Comparison of ENCODE assay signal across 1 cellular context in genomic region chr16:89563639-89564392, GRCh38.
TF ChIP-seq lines count a peak whose summit lies in the region.

No MANE protein-coding gene starts in this region.

TF ChIP-seq in HepG2, 621 proteins besides CTCF, POLR2A, EP300 and RAD21 (continued from another document):
- TF ChIP-seq ZBTB44 (CRISPR knock-in tag; IDR thresholded peaks at IDR 0.05) (no peak), ZFP90 (CRISPR knock-in tag; IDR thresholded peaks at IDR 0.05; ENCODE audit: borderline replicate concordance) (no peak), GATAD2A (CRISPR knock-in tag; IDR thresholded peaks at IDR 0.05) (no peak), THAP11 (CRISPR knock-in tag; IDR thresholded peaks at IDR 0.05) (peak; percentile 7; the same call in 1 of the 2 replicates), ZNF597 (CRISPR knock-in tag; IDR thresholded peaks at IDR 0.05) (no peak), DBP (CRISPR knock-in tag; IDR thresholded peaks at IDR 0.05; ENCODE audit: not compliant biosample characterization) (no peak), ZNF773 (CRISPR knock-in tag; IDR thresholded peaks at IDR 0.05; ENCODE audit: borderline replicate concordance) (no peak), SNAPC4 (CRISPR knock-in tag; IDR thresholded peaks at IDR 0.05) (no peak), E2F2 (CRISPR knock-in tag; IDR thresholded peaks at IDR 0.05; ENCODE audit: borderline replicate concordance) (no peak), ADNP (CRISPR knock-in tag; IDR thresholded peaks at IDR 0.05) (no peak), THAP9 (CRISPR knock-in tag; IDR thresholded peaks at IDR 0.05; ENCODE audit: borderline replicate concordance) (no peak), ZKSCAN5 (CRISPR knock-in tag; IDR thresholded peaks at IDR 0.05) (no peak), CBX1 (IDR thresholded peaks at IDR 0.05; ENCODE audit: low read depth) (no peak), CENPX (CRISPR knock-in tag; IDR thresholded peaks at IDR 0.05) (no peak), ELF1 (CRISPR knock-in tag; IDR thresholded peaks at IDR 0.05) (0 out of 2 replicates have a peak, but pooled peaks have one; percentile 19), ETS1 (CRISPR knock-in tag; IDR thresholded peaks at IDR 0.05) (no peak), ZNF441 (CRISPR knock-in tag; IDR thresholded peaks at IDR 0.05; ENCODE audit: borderline replicate concordance) (0 out of 2 replicates have a peak, but pooled peaks have one; percentile 30), ATF2 (CRISPR knock-in tag; IDR thresholded peaks at IDR 0.05) (no peak), ZNF225 (CRISPR knock-in tag; IDR thresholded peaks at IDR 0.05) (no peak), MTA1 (CRISPR knock-in tag; IDR thresholded peaks at IDR 0.05; ENCODE audit: borderline replicate concordance) (no peak), ZNF672 (CRISPR knock-in tag; IDR thresholded peaks at IDR 0.05) (no peak), THAP8 (CRISPR knock-in tag; IDR thresholded peaks at IDR 0.05; ENCODE audit: borderline replicate concordance) (no peak), ATF7-NPFF (CRISPR knock-in tag; IDR thresholded peaks at IDR 0.05; ENCODE audit: low read depth) (no peak), BRF2 (CRISPR knock-in tag; IDR thresholded peaks at IDR 0.05) (no peak), ZNF570 (CRISPR knock-in tag; IDR thresholded peaks at IDR 0.05; ENCODE audit: borderline replicate concordance) (no peak), UBTF (CRISPR knock-in tag; IDR thresholded peaks at IDR 0.05) (no peak), MAZ (IDR thresholded peaks at IDR 0.05; ENCODE audit: borderline replicate concordance, low read depth, low read length) (no peak), MAZ (CRISPR knock-in tag; IDR thresholded peaks at IDR 0.05; ENCODE audit: low read depth) (no peak), ZBTB25 (CRISPR knock-in tag; IDR thresholded peaks at IDR 0.05) (no peak), STAG1 (CRISPR knock-in tag; IDR thresholded peaks at IDR 0.05) (no peak), SIN3A (IDR thresholded peaks at IDR 0.05; ENCODE audit: borderline replicate concordance, low read depth, low read length) (no peak), ZMYM4 (CRISPR knock-in tag; IDR thresholded peaks at IDR 0.05) (no peak), SMARCE1 (IDR thresholded peaks at IDR 0.05; ENCODE audit: borderline replicate concordance) (no peak), ZNF746 (CRISPR knock-in tag; IDR thresholded peaks at IDR 0.05) (no peak), POLR2AphosphoS2 (IDR thresholded peaks at IDR 0.05; ENCODE audit: low read depth, low read length) (peak; percentile 88; the same call in 1 of the 2 replicates), CENPT (CRISPR knock-in tag; IDR thresholded peaks at IDR 0.05; ENCODE audit: low read depth) (0 out of 2 replicates have a peak, but pooled peaks have one; percentile 29), ZNF343 (CRISPR knock-in tag; IDR thresholded peaks at IDR 0.05) (0 out of 2 replicates have a peak, but pooled peaks have one; percentile 24), CHD4 (IDR thresholded peaks at IDR 0.05; ENCODE audit: borderline replicate concordance, low read length) (no peak), ZSCAN21 (CRISPR knock-in tag; IDR thresholded peaks at IDR 0.05; ENCODE audit: borderline replicate concordance) (0 out of 2 replicates have a peak, but pooled peaks have one; percentile 42)
